ENCODE assay signal across 8 cellular contexts in the genomic region with DNA sequence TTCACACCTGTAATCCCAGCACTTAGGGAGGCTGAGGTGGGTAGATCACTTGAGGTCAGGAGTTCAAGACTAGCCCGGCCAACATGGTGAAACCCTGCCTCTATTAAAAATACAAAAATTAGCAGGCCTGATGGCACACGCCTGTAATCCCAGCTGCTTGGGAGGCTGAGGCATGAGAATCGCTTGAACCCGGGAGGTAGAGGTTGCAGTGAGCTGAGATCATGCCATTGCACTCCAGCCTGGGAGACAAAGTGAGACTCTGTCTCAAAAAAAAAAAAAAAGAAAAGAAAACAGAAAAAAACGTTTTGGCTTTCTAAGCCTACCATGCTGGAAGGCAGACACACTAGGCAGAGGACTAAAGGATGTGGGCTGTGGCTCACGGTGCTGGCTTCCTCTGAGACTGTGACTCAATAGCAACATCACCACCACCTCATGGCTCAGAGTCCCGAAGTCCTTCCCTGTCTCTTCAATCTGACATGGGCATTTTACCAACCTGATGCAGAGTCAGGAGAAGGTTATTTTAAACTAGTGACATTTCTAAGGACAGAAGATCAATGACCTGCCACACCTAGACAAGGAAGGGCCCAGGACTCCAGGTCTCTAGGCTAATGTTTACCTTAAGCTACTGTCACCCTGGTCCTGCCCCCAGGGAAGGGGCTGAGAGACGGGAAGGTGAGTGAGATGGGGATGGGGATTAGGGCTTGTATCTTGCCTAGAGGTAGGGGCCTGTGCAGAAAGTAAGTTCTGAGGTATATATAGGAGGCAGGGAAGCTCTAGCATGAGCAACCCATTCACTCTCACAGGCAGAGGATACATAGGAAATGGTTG. TPM values are rescaled to one million over a fixed set of nuclear protein-coding genes. Genes with fewer than 3 reads are reported as not detected.
DNase-seq lines count a peak whose midpoint lies in the region; ATAC-seq and TF ChIP-seq lines count a peak whose summit lies in the region.

No MANE protein-coding gene starts in this region.

- DNase-seq in activated CD4-positive, alpha-beta T cell treated with anti-CD3 and anti-CD28 coated beads, Interleukin-2, amount 50 U/mL, for 1 hour: peak; percentile 67
- DNase-seq in endodermal cell (peak; percentile 54), HuH-7.5 (ENCODE audit: low spot score) (no peak), head of caudate nucleus (no peak), CD14-positive monocyte (ENCODE audit: low spot score) (no peak)
- DNase-seq in stimulated activated CD4-positive, alpha-beta T cell treated with anti-CD3 and anti-CD28 coated beads, Interleukin-12 subunit alpha, Interleukin-12 subunit beta, amount 100 ng/mL, for 48 hours (ENCODE audit: low read depth in 2 of 3, low spot score in 1 of 3): peak; percentile 63 to 76 (median 66)

- no peaks in the 10 kb centered on the region for H3K27me3 ChIP-seq in endodermal cell (ENCODE audit: control insufficient read depth, insufficient read depth, low read length, poor library complexity, severe bottlenecking)

- H3K4me3 Mint-ChIP-seq in endodermal cell (no peak overlapping the region), CD14-positive monocyte (no peak overlapping the region)

- intact Hi-C loops in head of caudate nucleus (cut with DNase I): no loop called here
- intact Hi-C loops in CD14-positive monocyte (cut with micrococcal nuclease): no loop called here

- H3K4me1 ChIP-seq in endodermal cell (ENCODE audit: control insufficient read depth, insufficient read depth, low read length): peaks cover 15% of the 10 kb centered on the region

- TF ChIP-seq CTCF in endodermal cell (conservative IDR thresholded peaks at IDR 0.05): no peak
- TF ChIP-seq CTCF in CD14-positive monocyte (IDR thresholded peaks at IDR 0.05): no peak

- no peak overlapping the region for H3K9ac ChIP-seq in endodermal cell (ENCODE audit: extremely low read depth, low read length, poor library complexity, severe bottlenecking)

- H3K27me3 Mint-ChIP-seq in endodermal cell (ENCODE audit: insufficient read depth) (no peaks in the 10 kb centered on the region), CD14-positive monocyte (ENCODE audit: low read depth in 3 of 3) (peaks cover 0 to 4% (median 3%) of the 10 kb centered on the region in 3 donors)

- peaks cover 29% of the 10 kb centered on the region for H3K4me1 Mint-ChIP-seq in endodermal cell
- H3K4me1 Mint-ChIP-seq in CD14-positive monocyte: peaks cover 15% of the 10 kb centered on the region

- ATAC-seq in GM19351 (IDR thresholded peaks at IDR 0.05; ENCODE audit: unreplicated experiment): peak; percentile 51
- ATAC-seq in HG03442 (IDR thresholded peaks at IDR 0.05; ENCODE audit: unreplicated experiment): peak; percentile 59

- H3K9me3 Mint-ChIP-seq in endodermal cell: no peaks in the 10 kb centered on the region
- no peaks in the 10 kb centered on the region for H3K9me3 Mint-ChIP-seq in CD14-positive monocyte

- H3K36me3 ChIP-seq in endodermal cell (ENCODE audit: control insufficient read depth, insufficient read depth, low read length): no peaks in the 10 kb centered on the region

- H3K27ac ChIP-seq in endodermal cell (ENCODE audit: low read depth, low read length): no peak overlapping the region

- WGBS in endodermal cell (ENCODE audit: insufficient coverage in 1 of 2, insufficient read length in 1 of 2), 2 experiments: 82 to 84% methylated on average over 6 to 8 of the region's 8 CpGs

- no peak overlapping the region for H3K4me3 ChIP-seq in endodermal cell (ENCODE audit: low read length)

- H3K36me3 Mint-ChIP-seq in endodermal cell (ENCODE audit: low read depth) (no peaks in the 10 kb centered on the region), CD14-positive monocyte (no peaks in the 10 kb centered on the region)

- H3K9me3 ChIP-seq in endodermal cell (ENCODE audit: control insufficient read depth, low read length): no peaks in the 10 kb centered on the region

- H3K27ac Mint-ChIP-seq in endodermal cell: no peak overlapping the region
- peak overlapping the region in 1 of 7 donors; percentile 63 for H3K27ac Mint-ChIP-seq in CD14-positive monocyte

RNA-seq across cellular contexts. Expression of gene ECSCR, which starts 3.7 kb away (rescaled TPM):
- total RNA-seq in endodermal cell: under 1 TPM in 1 of 2 donors, not detected in 1; 0.62 TPM
- 1.0 TPM for polyA plus RNA-seq in endodermal cell (2013, experiment 1 of 2)
- 0.46 TPM for polyA plus RNA-seq in endodermal cell (2013, experiment 2 of 2)
- polyA plus RNA-seq in CD14-positive monocyte: not detected

RNA-seq across cellular contexts. Expression of gene SMIM33, which starts 12.0 kb away (rescaled TPM):
- not detected for total RNA-seq in endodermal cell
- not detected for polyA plus RNA-seq in endodermal cell (2013, experiment 1 of 2)
- not detected for polyA plus RNA-seq in endodermal cell (2013, experiment 2 of 2)
- polyA plus RNA-seq in CD14-positive monocyte: not detected

RNA-seq across cellular contexts. Expression of gene DNAJC18, which starts 19.5 kb away (rescaled TPM):
- 10 to 100 TPM; 21.8 to 26.6 TPM for total RNA-seq in endodermal cell
- polyA plus RNA-seq in endodermal cell (2013, experiment 1 of 2): 30.9 TPM
- polyA plus RNA-seq in endodermal cell (2013, experiment 2 of 2): 32.0 TPM
- 1 to 10 TPM; 2.2 to 2.6 TPM for polyA plus RNA-seq in CD14-positive monocyte

RNA-seq across cellular contexts. Expression of gene STING1, which starts 23.8 kb away (rescaled TPM):
- under 1 TPM in 1 of 2 donors, not detected in 1; 0.20 TPM for total RNA-seq in endodermal cell
- polyA plus RNA-seq in endodermal cell (2013, experiment 1 of 2): 0.43 TPM
- 0.91 TPM for polyA plus RNA-seq in endodermal cell (2013, experiment 2 of 2)
- polyA plus RNA-seq in CD14-positive monocyte: 100 to 1,000 TPM in 1 of 2 donors, 10 to 100 TPM in 1; 83.7 to 115 TPM

RNA-seq across cellular contexts. Expression of gene SPATA24, which starts 54.9 kb away (rescaled TPM):
- total RNA-seq in endodermal cell: 10 to 100 TPM in 1 of 2 donors, 1 to 10 TPM in 1; 9.8 to 10.6 TPM
- 9.7 TPM for polyA plus RNA-seq in endodermal cell (2013, experiment 1 of 2)
- polyA plus RNA-seq in endodermal cell (2013, experiment 2 of 2): 7.9 TPM
- 1 to 10 TPM; 3.2 to 3.5 TPM for polyA plus RNA-seq in CD14-positive monocyte

Comparison
In these comparisons a context has a peak if more than half of its experiments do, and no peak if none do; other contexts are left out.
1. DNase-seq: peak in activated CD4-positive, alpha-beta T cell treated with anti-CD3 and anti-CD28 coated beads, Interleukin-2, amount 50 U/mL, for 1 hour (single experiment), endodermal cell (single experiment) and stimulated activated CD4-positive, alpha-beta T cell treated with anti-CD3 and anti-CD28 coated beads, Interleukin-12 subunit alpha, Interleukin-12 subunit beta, amount 100 ng/mL, for 48 hours (3 of 3); none in HuH-7.5 (single experiment), head of caudate nucleus (0 of 42) and CD14-positive monocyte (single experiment).